ENCODE assay signal across 8 cellular contexts in the genomic region with DNA sequence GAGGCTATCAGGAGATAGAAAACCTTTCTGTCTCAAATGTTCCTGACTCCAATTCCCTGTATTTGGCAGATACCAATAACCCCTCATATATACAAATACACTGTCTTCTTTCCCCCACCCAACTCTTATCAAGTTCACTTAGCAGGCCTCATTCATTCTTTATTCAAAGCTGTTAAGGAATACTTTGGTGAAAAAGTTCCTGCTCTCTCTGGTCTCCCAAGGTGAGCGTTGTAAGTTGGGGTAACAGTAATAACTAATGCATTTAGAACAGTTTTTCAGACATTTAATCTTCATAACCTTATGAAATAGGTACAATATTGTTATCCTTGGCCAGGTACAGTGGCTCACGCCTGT. TPM values are rescaled to one million over a fixed set of nuclear protein-coding genes. Genes with fewer than 3 reads are reported as not detected.
DNase-seq lines count a peak whose midpoint lies in the region; ATAC-seq and TF ChIP-seq lines count a peak whose summit lies in the region.

No MANE protein-coding gene starts in this region.

- no peak overlapping the region for H2BK15ac ChIP-seq in H9 (ENCODE audit: low read depth, low read length)

- no peaks in the 10 kb centered on the region for H3K9me3 ChIP-seq in A673 (ENCODE audit: low read depth, low read length, poor library complexity, severe bottlenecking)
- no peaks in the 10 kb centered on the region for H3K9me3 ChIP-seq in H9 (ENCODE audit: control insufficient read depth, low read depth, low read length)
- H3K9me3 ChIP-seq in mononuclear cell (ENCODE audit: low read depth, low read length), result no peaks in the 10 kb centered on the region

- peaks cover 15% of the 10 kb centered on the region for H3K23me2 ChIP-seq in H9 (ENCODE audit: insufficient read length, low read depth, low read length, poor library complexity, severe bottlenecking)

- no peak overlapping the region for H3K27ac ChIP-seq in A673 (ENCODE audit: low read depth, low read length, poor library complexity, severe bottlenecking)
- no peak overlapping the region for H3K27ac ChIP-seq in H9 (ENCODE audit: insufficient read length, low read depth, low read length)

- no peaks in the 10 kb centered on the region for H3K9me3 Mint-ChIP-seq in H9
- H3K9me3 Mint-ChIP-seq in activated naive CD8-positive, alpha-beta T cell (ENCODE audit: low read depth), result no peaks in the 10 kb centered on the region

- peak overlapping the region; percentile 6 to 33; a peak in 1 of 5 replicates for H3K4me3 Mint-ChIP-seq in H9
- H3K4me3 Mint-ChIP-seq in activated naive CD8-positive, alpha-beta T cell, result peak overlapping the region; percentile 89

- no peak overlapping the region for H4K5ac ChIP-seq in H9 (ENCODE audit: insufficient read length, low read depth, low read length)

- no peak overlapping the region for H3K23ac ChIP-seq in H9 (ENCODE audit: insufficient read length, low read depth, low read length)

- H4K20me1 ChIP-seq in H9 (ENCODE audit: control insufficient read depth, insufficient read depth, insufficient read length), result peaks cover 2% of the 10 kb centered on the region

- no peaks in the 10 kb centered on the region; a peak in 1 of 7 replicates for H3K36me3 Mint-ChIP-seq in H9 (ENCODE audit: insufficient read depth in 1 of 3, low read depth in 3 of 3)
- H3K36me3 Mint-ChIP-seq in activated naive CD8-positive, alpha-beta T cell, result no peaks in the 10 kb centered on the region

- CTCF ChIA-PET in A673 (lab: Charles Lee) (interaction anchor here (0.6 to 2.5 kb wide), 12 partner anchors 9 to 986 kb away, joined by 3 to 17 read pairs (median 4); partner anchors contain the start of genes ITGA7, NACA and SMARCC2), GM10248 (lab: Yijun Ruan, JAX) (interaction anchor here (0.8 to 5.7 kb wide), 80 partner anchors 8 to 725 kb away, joined by 3 to 73 read pairs (median 6); partner anchors contain the start of genes BLOC1S1, CD63, DGKA and DNAJC14)

- BruUV-seq in A673 (replicated peaks; lab: Mats Ljungman, UMichigan), result no TSS peak

- no peak overlapping the region for H4K8ac ChIP-seq in H9 (replicated peaks; ENCODE audit: insufficient read length, low read depth, low read length)

- H3K79me2 ChIP-seq in H9 (ENCODE audit: insufficient read depth, low read length), result peaks cover 1% of the 10 kb centered on the region; the same call in 1 of the 2 replicates

- H3K18ac ChIP-seq in H9 (ENCODE audit: insufficient read length, low read depth, low read length), result no peak overlapping the region

- no peak overlapping the region for H3K14ac ChIP-seq in H9 (ENCODE audit: insufficient read depth, low read length)

- H3K56ac ChIP-seq in H9 (ENCODE audit: insufficient read length, low read depth, low read length), result no peak overlapping the region

- H3K27me3 Mint-ChIP-seq in H9 (ENCODE audit: low read depth), result peaks cover 8% of the 10 kb centered on the region
- H3K27me3 Mint-ChIP-seq in activated naive CD8-positive, alpha-beta T cell, result no peaks in the 10 kb centered on the region

- DNase-seq in A673 (ENCODE audit: low spot score), result no peak
- DNase-seq in H9, result no peak
- DNase-seq in epidermal melanocyte (ENCODE audit: insufficient read length, low spot score), result no peak
- no peak for DNase-seq in GM10248 (ENCODE audit: extremely low spot score)

- no peak overlapping the region for H4K91ac ChIP-seq in H9 (ENCODE audit: insufficient read length, low read depth, low read length)

- H3K4me3 ChIP-seq in A673 (ENCODE audit: low read depth, low read length, poor library complexity, severe bottlenecking), result peak overlapping the region; percentile 59
- peak overlapping the region; percentile 59 for H3K4me3 ChIP-seq in mononuclear cell (ENCODE audit: low read length)

- H3K27ac Mint-ChIP-seq in H9, result no peak overlapping the region
- H3K27ac Mint-ChIP-seq in activated naive CD8-positive, alpha-beta T cell, result no peak overlapping the region

- H3K4me1 ChIP-seq in A673 (ENCODE audit: insufficient read depth, low read length, poor library complexity, severe bottlenecking) (peaks cover 15% of the 10 kb centered on the region), H9 (ENCODE audit: insufficient read depth, low read length) (peaks cover 2% of the 10 kb centered on the region; the same call in 1 of the 2 replicates), mononuclear cell (ENCODE audit: insufficient read depth, low read length) (peaks cover 27% of the 10 kb centered on the region)

- peak overlapping the region; percentile 93 for H3K4me2 ChIP-seq in H9 (ENCODE audit: insufficient read depth, insufficient read length, low read length)

- H3T11ph ChIP-seq in H9 (ENCODE audit: low read length), result no peak overlapping the region

- no peak overlapping the region for H3K4ac ChIP-seq in H9 (ENCODE audit: low read depth, low read length)

- ATAC-seq in GM21717 (IDR thresholded peaks at IDR 0.05; ENCODE audit: unreplicated experiment) (no peak), HG02870 (IDR thresholded peaks at IDR 0.05; ENCODE audit: unreplicated experiment) (no peak)

- no peak overlapping the region for H2BK5ac ChIP-seq in H9 (ENCODE audit: insufficient read length, low read length)

- POLR2A ChIA-PET in A673 (lab: Charles Lee; ENCODE audit: low non-redundant PET) (no interaction called here), GM10248 (lab: Yijun Ruan, JAX) (interaction anchor here (1.3 to 1.7 kb wide), 3 partner anchors 9 to 234 kb away, joined by 3 to 11 read pairs (median 6); partner anchors contain the start of genes ORMDL2 and SARNP)

- no peak overlapping the region for H2BK120ac ChIP-seq in H9 (ENCODE audit: low read depth, low read length, poor library complexity, severe bottlenecking)

- WGBS in H9 (ENCODE audit: extremely low coverage, insufficient read length, low lambda C conversion rate), result no CpG with 5 or more reads among the region's 2 CpGs

- no peak overlapping the region for H2AFZ ChIP-seq in H9 (ENCODE audit: low read length)

- H3K36me3 ChIP-seq in A673 (ENCODE audit: insufficient read depth, low read length, poor library complexity, severe bottlenecking), result no peaks in the 10 kb centered on the region

- intact Hi-C loops in A673 (cut with micrococcal nuclease; ENCODE audit: unreplicated experiment), result loop anchor here (2.0 to 5.0 kb wide), 5 partner anchors 58 to 302 kb away; partner anchors contain the start of genes ORMDL2, PYM1, RPS26 and SARNP

- no peak overlapping the region for H2BK20ac ChIP-seq in H9 (ENCODE audit: low read depth, low read length, poor library complexity, severe bottlenecking)

- no peaks in the 10 kb centered on the region for H3K27me3 ChIP-seq in A673 (replicated peaks; ENCODE audit: insufficient read depth, low read depth, low read length, poor library complexity)
- no peaks in the 10 kb centered on the region for H3K27me3 ChIP-seq in H9 (ENCODE audit: insufficient read depth, low read length)
- peaks cover 3% of the 10 kb centered on the region for H3K27me3 ChIP-seq in mononuclear cell (ENCODE audit: insufficient read depth, low read length)

- H2BK12ac ChIP-seq in H9 (ENCODE audit: insufficient read length, low read depth, low read length), result no peak overlapping the region

- peaks cover 30 to 34% of the 10 kb centered on the region in 2 experiments for H3K4me1 Mint-ChIP-seq in H9
- H3K4me1 Mint-ChIP-seq in activated naive CD8-positive, alpha-beta T cell (ENCODE audit: low read depth), result peaks cover 27% of the 10 kb centered on the region

- no peak for TF ChIP-seq CTCF in A673 (conservative IDR thresholded peaks at IDR 0.05; ENCODE audit: low read depth, low read length)
- TF ChIP-seq CTCF in H9 (conservative IDR thresholded peaks at IDR 0.05), result no peak
- no peak for TF ChIP-seq CTCF in GM10248 (IDR thresholded peaks at IDR 0.05; ENCODE audit: control extremely low read depth, extremely low read depth, low read depth, missing control alignments)

- H3K9ac ChIP-seq in H9 (ENCODE audit: extremely low read depth, insufficient read length, low read length), result no peak overlapping the region

- H2AK5ac ChIP-seq in H9 (ENCODE audit: insufficient read length, low read length), result no peak overlapping the region

- no peaks in the 10 kb centered on the region for H3K79me1 ChIP-seq in H9 (ENCODE audit: insufficient read depth, low read depth, low read length, poor library complexity, severe bottlenecking)

RNA-seq across cellular contexts. Expression of gene GDF11, which starts 3.9 kb away (rescaled TPM):
- total RNA-seq in A673 (2021) (38.4 and 46.9 TPM in 2 replicates), H9 (2021) (31.2 and 31.8 TPM in 2 replicates), mononuclear cell (1.8 TPM)

RNA-seq across cellular contexts. Expression of gene CD63, which starts 10.2 kb away (rescaled TPM):
- total RNA-seq in A673 (2021), result 367 and 371 TPM in 2 replicates
- 581 and 589 TPM in 2 replicates for total RNA-seq in H9 (2021)
- total RNA-seq in mononuclear cell, result 184 TPM

RNA-seq across cellular contexts. Expression of gene RDH5, which starts 18.8 kb away (rescaled TPM):
- total RNA-seq in A673 (2021) (6.7 and 9.7 TPM in 2 replicates), H9 (2021) (4.0 and 6.6 TPM in 2 replicates), mononuclear cell (3.0 TPM)

RNA-seq across cellular contexts. Expression of gene BLOC1S1, which starts 23.2 kb away (rescaled TPM):
- 76.0 and 86.3 TPM in 2 replicates for total RNA-seq in A673 (2021)
- 104 and 108 TPM in 2 replicates for total RNA-seq in H9 (2021)
- total RNA-seq in mononuclear cell, result 61.8 TPM

RNA-seq across cellular contexts. Expression of gene ITGA7, which starts 31.3 kb away (rescaled TPM):
- total RNA-seq in A673 (2021), result 14.7 and 21.4 TPM in 2 replicates
- 114 and 119 TPM in 2 replicates for total RNA-seq in H9 (2021)
- total RNA-seq in mononuclear cell, result 2.0 TPM

Comparison
In these comparisons a context has a peak if more than half of its experiments do, and no peak if none do; other contexts are left out.
1. RNA of gene GDF11, which starts 3.9 kb away (total RNA-seq): 38.4 to 46.9 TPM in A673 and 31.2 to 31.8 TPM in H9; 1.8 TPM in mononuclear cell (single experiment); every median in the first group is over 10 times any median in the second.